Comparison of ENCODE assay signal across 7 cellular contexts in genomic region chr17:63878413-63878812, GRCh38. TPM values are rescaled to one million over a fixed set of nuclear protein-coding genes. Genes with fewer than 3 reads are reported as not detected.
"Had no signal": no experiment of that assay in that cellular context is flagged by ENCODE, and none has a peak within 500 bp of the region (broad histone marks: within the 10 kb centered on the region; RNA-seq: fewer than 3 reads in every experiment).

No MANE protein-coding gene starts in this region.

RNA-seq across cellular contexts. Expression of gene GH2, which starts 3.3 kb away (rescaled TPM):
- total RNA-seq: GM23248, H4, H7, HepG2, HFFc6, HT1080, K562 had no signal
- polyA plus RNA-seq: GM23248, HepG2, K562 had no signal

RNA-seq across cellular contexts. Expression of gene CSH2, which starts 4.9 kb away (rescaled TPM):
- total RNA-seq: GM23248, H4, H7, HepG2, HFFc6, HT1080, K562 had no signal
- polyA plus RNA-seq: GM23248, HepG2, K562 had no signal

RNA-seq across cellular contexts. Expression of gene CSH1, which starts 18.0 kb away (rescaled TPM):
- total RNA-seq: GM23248, H4, H7, HepG2, HFFc6, HT1080, K562 had no signal
- polyA plus RNA-seq: GM23248, HepG2, K562 had no signal

RNA-seq across cellular contexts. Expression of gene CSHL1, which starts 32.6 kb away (rescaled TPM):
- total RNA-seq: GM23248, H4, H7, HepG2, HFFc6, HT1080, K562 had no signal
- polyA plus RNA-seq: GM23248, HepG2, K562 had no signal
